In genomic region chr11:133720951-133721350, GRCh38 we compare ENCODE assay signal across 29 cellular contexts.
"Had no signal": no experiment of that assay in that cellular context is flagged by ENCODE, and none has a peak within 500 bp of the region (broad histone marks: within the 10 kb centered on the region; RNA-seq: fewer than 3 reads in every experiment).

No MANE protein-coding gene starts in this region.

- H3K27me3 Mint-ChIP-seq: stimulated activated naive B cell treated with anti-CD40 and anti-IgM and Interleukin-4, amounts not matched to agents 10 μg/mL and 1 μg/mL and 100 μg/mL, for 72 hours had no signal

- H3K36me3 ChIP-seq: left lung, lower lobe of right lung, neural progenitor cell, neutrophil, ovary, prostate gland, stomach, suprapubic skin, thoracic aorta, tibial artery, vagina had no signal

- H3K4me1 Mint-ChIP-seq: naive B cell; natural killer cell; neural progenitor cell; stimulated activated naive B cell treated with anti-CD40 and anti-IgM and Interleukin-4, amounts not matched to agents 10 μg/mL and 1 μg/mL and 100 μg/mL, for 72 hours had no signal

- H3K36me3 Mint-ChIP-seq: naive B cell; natural killer cell; neural progenitor cell; stimulated activated naive B cell treated with anti-CD40 and anti-IgM and Interleukin-4, amounts not matched to agents 10 μg/mL and 1 μg/mL and 100 μg/mL, for 72 hours; type B pancreatic cell had no signal

- H3K27ac ChIP-seq: left lung, lower lobe of right lung, neural progenitor cell, neutrophil, ovary, prostate gland, skin epidermis, stomach, suprapubic skin, thoracic aorta, tibial artery, vagina had no signal

- H3K9me3 ChIP-seq: left lung, lower lobe of right lung, neutrophil, ovary, prostate gland, stomach, suprapubic skin, thoracic aorta, tibial artery, vagina had no signal

- H3K27ac Mint-ChIP-seq: naive B cell; natural killer cell; nephron progenitor cell; neural progenitor cell; stimulated activated naive B cell treated with anti-CD40 and anti-IgM and Interleukin-4, amounts not matched to agents 10 μg/mL and 1 μg/mL and 100 μg/mL, for 72 hours; type B pancreatic cell had no signal

- H3K9ac ChIP-seq: neural progenitor cell had no signal

- ATAC-seq: left colon; left lung; lower lobe of right lung; natural killer cell; right cardiac atrium; sciatic nerve; stimulated activated naive B cell treated with anti-CD40 and anti-IgM and Interleukin-4, amounts not matched to agents 10 μg/mL and 1 μg/mL and 100 μg/mL, for 72 hours; stimulated activated naive CD8-positive, alpha-beta T cell treated with anti-CD3 and anti-CD28 coated beads, Interleukin-15, Interleukin-2, amounts not matched to agents 100 U/mL and 50 U/mL, for 24 hours had no signal

- H3K27me3 ChIP-seq: neural progenitor cell, neutrophil, ovary, suprapubic skin, vagina had no signal

- H3K4me1 ChIP-seq: left lung, lower lobe of right lung, neural progenitor cell, prostate gland, stomach, suprapubic skin, tibial artery, vagina had no signal

- DNase-seq: kidney; left colon; left lung; lower lobe of right lung; mammary epithelial cell; mesenchymal stem cell; naive B cell; natural killer cell; nephron progenitor cell; ovary; retina; right cardiac atrium; stimulated activated CD4-positive, alpha-beta T cell treated with anti-CD3 and anti-CD28 coated beads, Interleukin-12 subunit alpha, Interleukin-12 subunit beta, amount 100 ng/mL, for 4 hours; stimulated activated CD4-positive, alpha-beta T cell treated with anti-CD3 and anti-CD28 coated beads, Interleukin-15, amount 100 ng/mL, for 24 hours; stimulated activated CD4-positive, alpha-beta T cell treated with anti-CD3 and anti-CD28 coated beads, Interleukin-2, amount 100 ng/mL, for 24 hours; stimulated activated CD4-positive, alpha-beta T cell treated with anti-CD3 and anti-CD28 coated beads, Interleukin-4, amount 100 ng/mL, for 1 hour; stimulated activated naive B cell treated with anti-CD40 and anti-IgM and Interleukin-4, amounts not matched to agents 10 μg/mL and 1 μg/mL and 100 μg/mL, for 72 hours; stimulated activated naive CD8-positive, alpha-beta T cell treated with anti-CD3 and anti-CD28 coated beads, Interleukin-15, Interleukin-2, amounts not matched to agents 100 U/mL and 50 U/mL, for 24 hours; stomach; tibial artery had no signal

- H3K9me3 Mint-ChIP-seq: nephron progenitor cell, neural progenitor cell, type B pancreatic cell had no signal

- H3K4me3 Mint-ChIP-seq: naive B cell; natural killer cell; nephron progenitor cell; neural progenitor cell; stimulated activated naive B cell treated with anti-CD40 and anti-IgM and Interleukin-4, amounts not matched to agents 10 μg/mL and 1 μg/mL and 100 μg/mL, for 72 hours; type B pancreatic cell had no signal

- H3K4me3 ChIP-seq: left lung, lower lobe of right lung, neural progenitor cell, ovary, prostate gland, skin epidermis, stomach, suprapubic skin, thoracic aorta, tibial artery, vagina had no signal
